Comparison of ENCODE assay signal across 8 cellular contexts in the genomic region with DNA sequence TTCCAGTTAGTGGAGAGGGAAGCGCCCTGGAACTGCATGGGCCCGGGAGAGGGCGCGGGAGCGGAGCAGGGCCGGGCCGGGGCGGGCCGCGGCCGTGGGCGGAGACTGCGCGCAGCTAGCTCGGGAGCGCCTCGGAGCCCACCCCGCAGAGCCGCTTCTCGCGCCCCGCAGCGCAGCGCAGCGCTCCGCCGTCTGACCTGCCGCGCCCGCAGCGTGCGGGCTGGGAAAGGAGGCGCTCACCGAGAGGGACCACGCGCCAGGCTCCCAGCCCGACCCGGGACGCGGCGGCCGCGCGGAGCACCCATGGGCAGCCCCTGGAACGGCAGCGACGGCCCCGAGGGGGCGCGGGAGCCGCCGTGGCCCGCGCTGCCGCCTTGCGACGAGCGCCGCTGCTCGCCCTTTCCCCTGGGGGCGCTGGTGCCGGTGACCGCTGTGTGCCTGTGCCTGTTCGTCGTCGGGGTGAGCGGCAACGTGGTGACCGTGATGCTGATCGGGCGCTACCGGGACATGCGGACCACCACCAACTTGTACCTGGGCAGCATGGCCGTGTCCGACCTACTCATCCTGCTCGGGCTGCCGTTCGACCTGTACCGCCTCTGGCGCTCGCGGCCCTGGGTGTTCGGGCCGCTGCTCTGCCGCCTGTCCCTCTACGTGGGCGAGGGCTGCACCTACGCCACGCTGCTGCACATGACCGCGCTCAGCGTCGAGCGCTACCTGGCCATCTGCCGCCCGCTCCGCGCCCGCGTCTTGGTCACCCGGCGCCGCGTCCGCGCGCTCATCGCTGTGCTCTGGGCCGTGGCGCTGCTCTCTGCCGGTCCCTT. TPM values are rescaled to one million over a fixed set of nuclear protein-coding genes. Genes with fewer than 3 reads are reported as not detected.
DNase-seq lines count a peak whose midpoint lies in the region; ATAC-seq and TF ChIP-seq lines count a peak whose summit lies in the region.

A gene with protein sequence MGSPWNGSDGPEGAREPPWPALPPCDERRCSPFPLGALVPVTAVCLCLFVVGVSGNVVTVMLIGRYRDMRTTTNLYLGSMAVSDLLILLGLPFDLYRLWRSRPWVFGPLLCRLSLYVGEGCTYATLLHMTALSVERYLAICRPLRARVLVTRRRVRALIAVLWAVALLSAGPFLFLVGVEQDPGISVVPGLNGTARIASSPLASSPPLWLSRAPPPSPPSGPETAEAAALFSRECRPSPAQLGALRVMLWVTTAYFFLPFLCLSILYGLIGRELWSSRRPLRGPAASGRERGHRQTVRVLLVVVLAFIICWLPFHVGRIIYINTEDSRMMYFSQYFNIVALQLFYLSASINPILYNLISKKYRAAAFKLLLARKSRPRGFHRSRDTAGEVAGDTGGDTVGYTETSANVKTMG (plus strand): TSS at position 304 of the 821 bp plus-strand sequence. CDS start 0 bp downstream, at position 304.

- peak within 1 kb of the TSS; percentile 98 for H2AFZ ChIP-seq in GM23338
- H2AFZ ChIP-seq in mesenchymal stem cell (ENCODE audit: low read depth, low read length), result peak within 1 kb of the TSS; percentile 67

- TF ChIP-seq CTCF in A673 (conservative IDR thresholded peaks at IDR 0.05; ENCODE audit: low read depth, low read length) (0 out of 2 replicates have a peak, but pooled peaks have one; percentile 31), GM23338 (conservative IDR thresholded peaks at IDR 0.05; ENCODE audit: low read depth in 2 of 2) (peak; percentile 17 to 50; a peak in 2 of 4 replicates), VCaP (conservative IDR thresholded peaks at IDR 0.05) (peak; percentile 54), stomach (IDR thresholded peaks at IDR 0.05) (no peak)

- no peak within 1 kb of the TSS for H3K14ac ChIP-seq in mesenchymal stem cell (ENCODE audit: low read length in 2 of 2)

- 5% methylated on average over 87 of the region's 111 CpGs for WGBS in mesenchymal stem cell
- 2 to 15% (median 4%) methylated on average over 5 to 111 of the region's 111 CpGs for WGBS in stomach, 5 donors

- POLR2A ChIA-PET in A673 (lab: Charles Lee; ENCODE audit: low non-redundant PET), result no interaction called here

- H4K91ac ChIP-seq in mesenchymal stem cell (ENCODE audit: low read length), result no peak within 1 kb of the TSS

- H3K4ac ChIP-seq in mesenchymal stem cell (ENCODE audit: low read depth in 1 of 2, low read length in 2 of 2), result no peak within 1 kb of the TSS

- H2AK5ac ChIP-seq in mesenchymal stem cell (ENCODE audit: low read length, severe bottlenecking), result no peak within 1 kb of the TSS

- no peak for TF ChIP-seq EP300 in stomach (IDR thresholded peaks at IDR 0.05)

- no peak within 1 kb of the TSS for H2BK5ac ChIP-seq in mesenchymal stem cell (ENCODE audit: low read depth, low read length, poor library complexity, severe bottlenecking)

- peaks cover 54% of the 10 kb centered on the region for H3K27me3 ChIP-seq in A673 (replicated peaks; ENCODE audit: insufficient read depth, low read depth, low read length, poor library complexity)
- peaks cover 93% of the 10 kb centered on the region for H3K27me3 ChIP-seq in GM23338 (ENCODE audit: insufficient read depth)
- H3K27me3 ChIP-seq in mesenchymal stem cell (ENCODE audit: control insufficient read depth in 1 of 2, insufficient read depth in 1 of 2, low read length in 2 of 2), result peaks cover 78 to 80% of the 10 kb centered on the region in 2 experiments
- H3K27me3 ChIP-seq in stomach, result peaks cover 4 to 57% (median 37%) of the 10 kb centered on the region in 3 donors

- H4K8ac ChIP-seq in mesenchymal stem cell (ENCODE audit: low read length), result peak within 1 kb of the TSS; percentile 31

- H3K18ac ChIP-seq in mesenchymal stem cell (ENCODE audit: low read depth in 1 of 2, low read length in 2 of 2), result peak within 1 kb of the TSS in 1 of 2 experiments; percentile 28

- no peaks in the 10 kb centered on the region for H3K36me3 ChIP-seq in A673 (ENCODE audit: insufficient read depth, low read length, poor library complexity, severe bottlenecking)
- H3K36me3 ChIP-seq in GM23338 (ENCODE audit: insufficient read depth), result no peaks in the 10 kb centered on the region
- H3K36me3 ChIP-seq in mesenchymal stem cell (ENCODE audit: control insufficient read depth in 1 of 2, insufficient read depth in 2 of 2, low read depth in 1 of 2, low read length in 2 of 2), result peaks cover 0 to 4% of the 10 kb centered on the region in 2 experiments
- H3K36me3 ChIP-seq in stomach, result no peaks in the 10 kb centered on the region

- H3K4me1 ChIP-seq in A673 (ENCODE audit: insufficient read depth, low read length, poor library complexity, severe bottlenecking) (peaks cover 2% of the 10 kb centered on the region), GM23338 (ENCODE audit: insufficient read depth) (peaks cover 7% of the 10 kb centered on the region), mesenchymal stem cell (ENCODE audit: control insufficient read depth, insufficient read depth, low read depth, low read length) (peaks cover 20% of the 10 kb centered on the region), stomach (peaks cover 19 to 52% (median 31%) of the 10 kb centered on the region in 4 donors)

- ATAC-seq in GM23338, result peak; percentile 71
- ATAC-seq in GM21737 (IDR thresholded peaks at IDR 0.05; ENCODE audit: unreplicated experiment), result no peak

- no peak within 1 kb of the TSS for H2BK15ac ChIP-seq in mesenchymal stem cell (ENCODE audit: low read depth, poor library complexity, severe bottlenecking)

- H3K79me2 ChIP-seq in GM23338 (replicated peaks; ENCODE audit: insufficient read depth), result no peaks in the 10 kb centered on the region

- CTCF ChIA-PET in A673 (lab: Charles Lee), result no interaction called here

- no peak within 1 kb of the TSS for H3K27ac Mint-ChIP-seq in GM23338

- no peaks in the 10 kb centered on the region for H3K9me3 ChIP-seq in A673 (ENCODE audit: low read depth, low read length, poor library complexity, severe bottlenecking)
- no peaks in the 10 kb centered on the region for H3K9me3 ChIP-seq in mesenchymal stem cell (ENCODE audit: control insufficient read depth, low read length)
- no peaks in the 10 kb centered on the region for H3K9me3 ChIP-seq in stomach

- no peaks in the 10 kb centered on the region for H3K79me1 ChIP-seq in mesenchymal stem cell (replicated peaks; ENCODE audit: low read length, poor library complexity, severe bottlenecking)

- H3F3A ChIP-seq in GM23338 (replicated peaks; ENCODE audit: low read depth), result peaks cover 7% of the 10 kb centered on the region

- intact Hi-C loops in A673 (cut with micrococcal nuclease; ENCODE audit: unreplicated experiment) (no loop called here), stomach (cut with DNase I; ENCODE audit: low total_unique reads) (no loop called here)

- H3K36me3 Mint-ChIP-seq in GM23338 (ENCODE audit: low read depth), result no peaks in the 10 kb centered on the region; the same call in 2 of the 3 replicates

- H2BK12ac ChIP-seq in mesenchymal stem cell (ENCODE audit: low read length in 2 of 2), result no peak within 1 kb of the TSS

- H3K23ac ChIP-seq in mesenchymal stem cell (ENCODE audit: low read length in 2 of 2), result peak within 1 kb of the TSS in 1 of 2 experiments; percentile 91

- DNase-seq in A673 (ENCODE audit: low spot score), result peak; percentile 56
- DNase-seq in GM23338 (ENCODE audit: low spot score), result peak; percentile 76
- peak; percentile 80 for DNase-seq in ecto neural progenitor cell (ENCODE audit: low spot score)
- peak; percentile 29 for DNase-seq in mesenchymal stem cell
- DNase-seq in stomach, result no peak
- DNase-seq in NAMALWA (ENCODE audit: low spot score), result no peak

- H3K27ac ChIP-seq in A673 (ENCODE audit: low read depth, low read length, poor library complexity, severe bottlenecking) (no peak within 1 kb of the TSS), GM23338 (ENCODE audit: low read depth) (no peak within 1 kb of the TSS), VCaP (peak within 1 kb of the TSS; percentile 31; the same call in 1 of the 2 replicates), mesenchymal stem cell (ENCODE audit: low read length, poor library complexity, severe bottlenecking) (no peak within 1 kb of the TSS), stomach (peak within 1 kb of the TSS in 1 of 5 donors; percentile 57)

- H3K4me3 ChIP-seq in A673 (ENCODE audit: low read depth, low read length, poor library complexity, severe bottlenecking) (peak within 1 kb of the TSS; percentile 34), GM23338 (peak within 1 kb of the TSS; percentile 57), mesenchymal stem cell (ENCODE audit: insufficient read depth in 1 of 2, low read depth in 1 of 2, low read length in 2 of 2) (peak within 1 kb of the TSS; percentile 49 to 54), stomach (peak within 1 kb of the TSS; percentile 48 to 56 (median 52))

- H4K20me1 ChIP-seq in GM23338 (replicated peaks; ENCODE audit: insufficient read depth), result no peaks in the 10 kb centered on the region

- peaks cover 28% of the 10 kb centered on the region for H3K4me1 Mint-ChIP-seq in GM23338

- peaks cover 9% of the 10 kb centered on the region; the same call in 2 of the 3 replicates for H3K9me3 Mint-ChIP-seq in GM23338

- peak within 1 kb of the TSS; percentile 75 for H3K4me3 Mint-ChIP-seq in GM23338

- no peak within 1 kb of the TSS for H3K9ac ChIP-seq in mesenchymal stem cell (ENCODE audit: low read length)

- H3K27me3 Mint-ChIP-seq in GM23338 (ENCODE audit: insufficient read depth, low read depth, poor library complexity), result peaks cover 77% of the 10 kb centered on the region

- H3K9me2 ChIP-seq in GM23338 (ENCODE audit: insufficient read depth), result no peaks in the 10 kb centered on the region

- BruUV-seq in A673 (replicated peaks; lab: Mats Ljungman, UMichigan), result no TSS peak

- peak within 1 kb of the TSS; percentile 88 for H3K4me2 ChIP-seq in GM23338
- peak within 1 kb of the TSS; percentile 82 for H3K4me2 ChIP-seq in mesenchymal stem cell (ENCODE audit: low read length, poor library complexity, severe bottlenecking)

- TF ChIP-seq POLR2A in stomach (IDR thresholded peaks at IDR 0.05), result no peak

- H2BK120ac ChIP-seq in mesenchymal stem cell (ENCODE audit: low read depth, low read length), result no peak within 1 kb of the TSS

TF ChIP-seq in GM23338, 12 proteins besides CTCF, POLR2A, EP300 and RAD21 (continues in another document):
- peak; percentile 2 for TF ChIP-seq EZH2 (IDR thresholded peaks at IDR 0.05; ENCODE audit: low read depth, unreplicated experiment)
- TF ChIP-seq ZNF331 (CRISPR knock-in tag; IDR thresholded peaks at IDR 0.05; ENCODE audit: low read depth), result no peak
- no peak for TF ChIP-seq NANOG (IDR thresholded peaks at IDR 0.05; ENCODE audit: borderline replicate concordance)
- no peak for TF ChIP-seq ZNF114 (CRISPR knock-in tag; IDR thresholded peaks at IDR 0.05)

RNA-seq across cellular contexts. Expression of the gene that starts here (rescaled TPM):
- total RNA-seq in A673 (2021) (not detected in 2 replicates), stomach (1 to 10 TPM in 2 of 5 donors, not detected in 3; 1.8 to 2.4 TPM)
- total RNA-seq in GM23338 (2014; rRNA removed; shearing (Covaris generic)), result 0.17 and 0.54 TPM in 2 replicates
- polyA plus RNA-seq in GM23338 (2016; fragmentation: Nextera tagmentation; extraction: Ambion mirVana) (0.17 TPM in 1 of 2 replicates, not detected in the other), stomach (under 1 TPM in 1 of 3 donors, not detected in 2; 0.08 TPM)
- polyA plus RNA-seq in mesenchymal stem cell (2013, experiment 1 of 2), result not detected
- polyA plus RNA-seq in mesenchymal stem cell (2013, experiment 2 of 2), result not detected

Comparison
In these comparisons a context has a peak if more than half of its experiments do, and no peak if none do; other contexts are left out.
1. Peak in DNase-seq and H3K4me3 ChIP-seq in A673; RNA of the gene not detected or under 1 TPM.
2. Peak in DNase-seq, ATAC-seq, H3K4me3 ChIP-seq and H3K4me2 ChIP-seq in GM23338; RNA of the gene not detected or under 1 TPM.
3. DNase-seq: peak in ecto neural progenitor cell (single experiment) and mesenchymal stem cell (single experiment); none in stomach (single experiment) and NAMALWA (single experiment).
4. CTCF ChIP-seq: peak in A673 (single experiment), GM23338 (2 of 2) and VCaP (single experiment); none in stomach (0 of 7).
5. Peak in every context shown above with its lines, with median percentiles within 50 percentile points of each other: H3K4me3 ChIP-seq.